Comparison of ENCODE assay signal across 8 cellular contexts in genomic region chr2:222024934-222025890, GRCh38.
DNase-seq lines count a peak whose midpoint lies in the region; ATAC-seq and TF ChIP-seq lines count a peak whose summit lies in the region.

No MANE protein-coding gene starts in this region.

- H3K79me1 ChIP-seq in neuronal stem cell (ENCODE audit: low read depth, low read length): no peaks in the 10 kb centered on the region

- DNase-seq in DMS79 treated with DMSO at 0.1 percent for 48 hours (lab: John Stamatoyannopoulos, UW) (peak; percentile 30), OCI-M1 (lab: John Stamatoyannopoulos, UW) (peak; percentile 47), epithelial cell of proximal tubule (ENCODE audit: low read depth) (no peak), neuronal stem cell (ENCODE audit: low spot score) (peak; percentile 60), GM19240 (ENCODE audit: insufficient read length, low spot score) (no peak)
- no peak for DNase-seq in activated CD4-positive, alpha-beta T cell treated with anti-CD3 and anti-CD28 coated beads for 48 hours

- no peak overlapping the region for H2AFZ ChIP-seq in neuronal stem cell (ENCODE audit: low read length)

- H2AK5ac ChIP-seq in neuronal stem cell (ENCODE audit: low read depth, low read length): no peak overlapping the region

- no peak overlapping the region for H3K23ac ChIP-seq in neuronal stem cell (ENCODE audit: low read depth, low read length, poor library complexity)

- no peak overlapping the region for H3K4ac ChIP-seq in neuronal stem cell (ENCODE audit: low read length)

- H2BK15ac ChIP-seq in neuronal stem cell (ENCODE audit: low read length): no peak overlapping the region

- no peak overlapping the region for H4K91ac ChIP-seq in neuronal stem cell (ENCODE audit: low read depth, low read length, poor library complexity)

- H3K4me2 ChIP-seq in neuronal stem cell (ENCODE audit: insufficient read depth, low read length, poor library complexity, severe bottlenecking): no peak overlapping the region

- H3K4me3 ChIP-seq in HUES48 (ENCODE audit: low read depth, low read length): peak overlapping the region; percentile 9
- H3K4me3 ChIP-seq in epithelial cell of proximal tubule (ENCODE audit: low read depth, low read length): no peak overlapping the region
- no peak overlapping the region for H3K4me3 ChIP-seq in neuronal stem cell (ENCODE audit: low read length in 2 of 2)

- H3K18ac ChIP-seq in neuronal stem cell (ENCODE audit: low read length): no peak overlapping the region

- H3K9me3 ChIP-seq in HUES48 (ENCODE audit: control insufficient read depth, insufficient read depth, low read length): no peaks in the 10 kb centered on the region
- H3K9me3 ChIP-seq in neuronal stem cell (replicated peaks in 1 of 2; ENCODE audit: control insufficient read depth in 2 of 2, insufficient read depth in 1 of 2, low read depth in 1 of 2, low read length in 2 of 2): no peaks in the 10 kb centered on the region

- H3K36me3 ChIP-seq in HUES48 (ENCODE audit: control insufficient read depth, insufficient read depth, low read length) (no peaks in the 10 kb centered on the region), neuronal stem cell (replicated peaks in 1 of 2; ENCODE audit: control insufficient read depth in 2 of 2, insufficient read depth in 2 of 2, low read length in 2 of 2) (no peaks in the 10 kb centered on the region)

- H2BK5ac ChIP-seq in neuronal stem cell (ENCODE audit: low read length): no peak overlapping the region

- WGBS in neuronal stem cell (ENCODE audit: extremely low coverage in 2 of 2, insufficient read length in 2 of 2, insufficient replicate concordance in 1 of 2), 2 donors: no CpG with 5 or more reads among the region's 8 CpGs

- peaks cover 28% of the 10 kb centered on the region for H3K27me3 ChIP-seq in HUES48 (ENCODE audit: control insufficient read depth, insufficient read depth, low read length)
- peaks cover 0 to 13% (median 0%) of the 10 kb centered on the region in 3 experiments for H3K27me3 ChIP-seq in neuronal stem cell (ENCODE audit: control insufficient read depth in 3 of 3, insufficient read depth in 3 of 3, low read depth in 1 of 3, low read length in 3 of 3)

- no peak overlapping the region for H4K8ac ChIP-seq in neuronal stem cell (ENCODE audit: low read depth, low read length)

- H2BK120ac ChIP-seq in neuronal stem cell (ENCODE audit: low read depth, low read length): no peak overlapping the region

- ATAC-seq in GM19395 (IDR thresholded peaks at IDR 0.05; ENCODE audit: unreplicated experiment): no peak

- H3K27ac ChIP-seq in HUES48 (ENCODE audit: low read depth, low read length): peak overlapping the region; percentile 73
- H3K27ac ChIP-seq in neuronal stem cell (replicated peaks; ENCODE audit: low read length): no peak overlapping the region

- no peak overlapping the region for H2BK12ac ChIP-seq in neuronal stem cell (ENCODE audit: low read length)

- H3K4me1 ChIP-seq in HUES48 (ENCODE audit: control insufficient read depth, insufficient read depth, low read length) (peaks cover 17% of the 10 kb centered on the region), neuronal stem cell (ENCODE audit: control insufficient read depth in 2 of 2, insufficient read depth in 1 of 2, low read depth in 1 of 2, low read length in 2 of 2) (peaks cover 0 to 9% of the 10 kb centered on the region in 2 donors)

- H3K9ac ChIP-seq in HUES48 (ENCODE audit: low read depth, low read length) (no peak overlapping the region), neuronal stem cell (ENCODE audit: low read depth, low read length, poor library complexity) (no peak overlapping the region)

- H3K14ac ChIP-seq in neuronal stem cell (ENCODE audit: low read length): no peak overlapping the region

- TF ChIP-seq CTCF in epithelial cell of proximal tubule (conservative IDR thresholded peaks at IDR 0.05; ENCODE audit: low read depth, low read length): peak; percentile 79

Comparison
In these comparisons a context has a peak if more than half of its experiments do, and no peak if none do; other contexts are left out.
1. DNase-seq: peak in DMS79 treated with DMSO at 0.1 percent for 48 hours (single experiment), OCI-M1 (single experiment) and neuronal stem cell (single experiment); none in epithelial cell of proximal tubule (single experiment), activated CD4-positive, alpha-beta T cell treated with anti-CD3 and anti-CD28 coated beads for 48 hours (single experiment) and GM19240 (single experiment).